In the genomic region with DNA sequence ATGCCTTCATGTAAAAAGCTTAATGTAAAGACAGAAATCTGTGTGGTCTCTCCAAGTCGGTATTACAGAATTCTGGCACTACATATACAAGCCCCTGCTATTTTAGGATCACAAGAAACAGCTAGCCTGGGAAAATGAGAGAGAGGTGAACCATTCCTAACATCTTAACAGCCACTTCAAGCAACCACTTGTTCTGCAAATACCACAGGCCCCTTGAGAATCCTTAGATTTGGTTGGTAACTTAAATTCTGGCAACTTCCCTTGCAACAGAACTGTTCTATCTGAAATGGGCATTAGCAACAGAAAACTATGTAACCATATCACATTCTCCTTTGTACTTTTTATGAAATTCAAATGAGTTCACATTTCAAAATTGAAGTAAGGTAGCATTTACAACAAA, we compare ENCODE assay signal across 1 cellular context.
TF ChIP-seq lines count a peak whose summit lies in the region.

No MANE protein-coding gene starts in this region.

TF ChIP-seq in GM12878, 131 proteins besides CTCF, POLR2A, EP300 and RAD21:
- TF ChIP-seq, protein P1, sequence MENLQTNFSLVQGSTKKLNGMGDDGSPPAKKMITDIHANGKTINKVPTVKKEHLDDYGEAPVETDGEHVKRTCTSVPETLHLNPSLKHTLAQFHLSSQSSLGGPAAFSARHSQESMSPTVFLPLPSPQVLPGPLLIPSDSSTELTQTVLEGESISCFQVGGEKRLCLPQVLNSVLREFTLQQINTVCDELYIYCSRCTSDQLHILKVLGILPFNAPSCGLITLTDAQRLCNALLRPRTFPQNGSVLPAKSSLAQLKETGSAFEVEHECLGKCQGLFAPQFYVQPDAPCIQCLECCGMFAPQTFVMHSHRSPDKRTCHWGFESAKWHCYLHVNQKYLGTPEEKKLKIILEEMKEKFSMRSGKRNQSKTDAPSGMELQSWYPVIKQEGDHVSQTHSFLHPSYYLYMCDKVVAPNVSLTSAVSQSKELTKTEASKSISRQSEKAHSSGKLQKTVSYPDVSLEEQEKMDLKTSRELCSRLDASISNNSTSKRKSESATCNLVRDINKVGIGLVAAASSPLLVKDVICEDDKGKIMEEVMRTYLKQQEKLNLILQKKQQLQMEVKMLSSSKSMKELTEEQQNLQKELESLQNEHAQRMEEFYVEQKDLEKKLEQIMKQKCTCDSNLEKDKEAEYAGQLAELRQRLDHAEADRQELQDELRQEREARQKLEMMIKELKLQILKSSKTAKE (IDR thresholded peaks at IDR 0.05; ENCODE audit: low read depth, poor library complexity, severe bottlenecking): no peak
- no peak for TF ChIP-seq CREM (IDR thresholded peaks at IDR 0.05; ENCODE audit: low read depth)
- TF ChIP-seq MEF2B (IDR thresholded peaks at IDR 0.05; ENCODE audit: partially characterized antibody, poor library complexity, severe bottlenecking): peak; percentile 39
- no peak for TF ChIP-seq MYC (IDR thresholded peaks at IDR 0.05; ENCODE audit: insufficient read depth, insufficient read length, insufficient replicate concordance, low read length, severe bottlenecking)
- no peak for TF ChIP-seq BRCA1 (IDR thresholded peaks at IDR 0.05; ENCODE audit: low read depth, low read length)
- no peak for TF ChIP-seq RBBP5 (conservative IDR thresholded peaks at IDR 0.05)
TF ChIP-seq in GM12878: peak in this region for 1.
